17 cellular contexts compared by ENCODE assay signal in genomic region chr5:176183321-176184074, GRCh38. TPM values are rescaled to one million over a fixed set of nuclear protein-coding genes. Genes with fewer than 3 reads are reported as not detected.
DNase-seq lines count a peak whose midpoint lies in the region; ATAC-seq and TF ChIP-seq lines count a peak whose summit lies in the region.
"Had no signal": no experiment of that assay in that cellular context is flagged by ENCODE, and none has a peak within 500 bp of the region (broad histone marks: within the 10 kb centered on the region; RNA-seq: fewer than 3 reads in every experiment).

No MANE protein-coding gene starts in this region.

- intact Hi-C loops in prostate gland (cut with DNase I), result no loop called here

- CTCF ChIA-PET in activated CD8-positive, alpha-beta memory T cell treated with anti-CD3 and anti-CD28 coated beads, Interleukin-2, amount 10 ng/mL, durations not matched to agents 7 days and 5 days (lab: Charles Lee), result no interaction called here

- H3K27me3 ChIP-seq in prostate gland (replicated peaks; ENCODE audit: insufficient read depth), result peaks cover 3% of the 10 kb centered on the region

- no peak for TF ChIP-seq POLR2A in prostate gland (IDR thresholded peaks at IDR 0.05)

- H3K27ac ChIP-seq in prostate gland, result no peak overlapping the region
- H3K27ac ChIP-seq: lower lobe of right lung had no signal

- peak; percentile 7 for DNase-seq in activated CD8-positive, alpha-beta memory T cell treated with anti-CD3 and anti-CD28 coated beads, Interleukin-2, amount 10 ng/mL, durations not matched to agents 7 days and 5 days
- no peak for DNase-seq in activated CD8-positive, alpha-beta memory T cell treated with anti-CD3 and anti-CD28 coated beads, Interleukin-2, amount 50 U/mL, for 48 hours
- peak; percentile 72 for DNase-seq in NCI-H2107 treated with DMSO at 0.1 percent for 48 hours (lab: John Stamatoyannopoulos, UW; ENCODE audit: unreplicated experiment)
- peak; percentile 75 for DNase-seq in SHP77 (lab: John Stamatoyannopoulos, UW)
- no peak for DNase-seq in stimulated activated effector memory CD8-positive, alpha-beta T cell treated with anti-CD3 and anti-CD28 coated beads, Interleukin-12 subunit alpha, Interleukin-12 subunit beta, amount 100 ng/mL, for 72 hours (ENCODE audit: low spot score in 2 of 2)
- no peak for DNase-seq in SW480 (ENCODE audit: low spot score)
- DNase-seq in prostate gland (ENCODE audit: low spot score), result no peak
- no peak for DNase-seq in left lobe of liver (ENCODE audit: low spot score)
- DNase-seq: 8988T; activated naive CD4-positive, alpha-beta T cell; CD4-positive, alpha-beta T cell; KG1; lower lobe of right lung; NK-92 treated with Interleukin-12 subunit alpha and Interleukin-12 subunit beta, amount 100 ng/mL, for 24 hours; SIG-M5 had no signal

- no peaks in the 10 kb centered on the region for H3K4me1 ChIP-seq in prostate gland (replicated peaks)
- H3K4me1 ChIP-seq: lower lobe of right lung had no signal

- ATAC-seq in activated CD8-positive, alpha-beta memory T cell treated with anti-CD3 and anti-CD28 coated beads, Interleukin-2, amount 10 ng/mL, durations not matched to agents 7 days and 5 days, result no peak
- peak; percentile 28 for ATAC-seq in stimulated activated effector memory CD8-positive, alpha-beta T cell treated with anti-CD3 and anti-CD28 coated beads, Interleukin-12 subunit alpha, Interleukin-12 subunit beta, amount 100 ng/mL, for 72 hours
- ATAC-seq in left lobe of liver, result no peak
- ATAC-seq: lower lobe of right lung had no signal

- no peaks in the 10 kb centered on the region for H3K4me1 Mint-ChIP-seq in activated CD8-positive, alpha-beta memory T cell treated with anti-CD3 and anti-CD28 coated beads, Interleukin-2, amount 10 ng/mL, durations not matched to agents 7 days and 5 days
- no peaks in the 10 kb centered on the region for H3K4me1 Mint-ChIP-seq in stimulated activated effector memory CD8-positive, alpha-beta T cell treated with anti-CD3 and anti-CD28 coated beads, Interleukin-12 subunit alpha, Interleukin-12 subunit beta, amount 100 ng/mL, for 72 hours

- no peak overlapping the region for H3K27ac Mint-ChIP-seq in activated CD8-positive, alpha-beta memory T cell treated with anti-CD3 and anti-CD28 coated beads, Interleukin-2, amount 10 ng/mL, durations not matched to agents 7 days and 5 days
- no peak overlapping the region for H3K27ac Mint-ChIP-seq in stimulated activated effector memory CD8-positive, alpha-beta T cell treated with anti-CD3 and anti-CD28 coated beads, Interleukin-12 subunit alpha, Interleukin-12 subunit beta, amount 100 ng/mL, for 72 hours
- H3K27ac Mint-ChIP-seq: CD4-positive, alpha-beta T cell; stimulated activated naive CD8-positive, alpha-beta T cell treated with anti-CD3 and anti-CD28 coated beads, Interleukin-15, Interleukin-2, amounts not matched to agents 100 ng/mL and 50 ng/mL, for 24 hours had no signal

- no peak overlapping the region for H3K4me3 Mint-ChIP-seq in activated CD8-positive, alpha-beta memory T cell treated with anti-CD3 and anti-CD28 coated beads, Interleukin-2, amount 10 ng/mL, durations not matched to agents 7 days and 5 days
- no peak overlapping the region for H3K4me3 Mint-ChIP-seq in stimulated activated effector memory CD8-positive, alpha-beta T cell treated with anti-CD3 and anti-CD28 coated beads, Interleukin-12 subunit alpha, Interleukin-12 subunit beta, amount 100 ng/mL, for 72 hours
- H3K4me3 Mint-ChIP-seq: CD4-positive, alpha-beta T cell; nephron; stimulated activated naive CD8-positive, alpha-beta T cell treated with anti-CD3 and anti-CD28 coated beads, Interleukin-15, Interleukin-2, amounts not matched to agents 100 ng/mL and 50 ng/mL, for 24 hours had no signal

- WGBS in prostate gland, result 73% methylated on average over 16 of the region's 16 CpGs

- no peaks in the 10 kb centered on the region for H3K9me3 ChIP-seq in prostate gland
- H3K9me3 ChIP-seq: lower lobe of right lung had no signal

- peaks cover 44% of the 10 kb centered on the region for H3K27me3 Mint-ChIP-seq in activated CD8-positive, alpha-beta memory T cell treated with anti-CD3 and anti-CD28 coated beads, Interleukin-2, amount 10 ng/mL, durations not matched to agents 7 days and 5 days

- no peak overlapping the region for H3K4me3 ChIP-seq in prostate gland
- H3K4me3 ChIP-seq: lower lobe of right lung had no signal

- no peaks in the 10 kb centered on the region for H3K9me3 Mint-ChIP-seq in activated CD8-positive, alpha-beta memory T cell treated with anti-CD3 and anti-CD28 coated beads, Interleukin-2, amount 10 ng/mL, durations not matched to agents 7 days and 5 days (ENCODE audit: low read depth)
- peaks cover 4% of the 10 kb centered on the region for H3K9me3 Mint-ChIP-seq in stimulated activated effector memory CD8-positive, alpha-beta T cell treated with anti-CD3 and anti-CD28 coated beads, Interleukin-12 subunit alpha, Interleukin-12 subunit beta, amount 100 ng/mL, for 72 hours
- H3K9me3 Mint-ChIP-seq: nephron had no signal

- H3K36me3 ChIP-seq in prostate gland, result no peaks in the 10 kb centered on the region
- H3K36me3 ChIP-seq: lower lobe of right lung had no signal

- H3K36me3 Mint-ChIP-seq in activated CD8-positive, alpha-beta memory T cell treated with anti-CD3 and anti-CD28 coated beads, Interleukin-2, amount 10 ng/mL, durations not matched to agents 7 days and 5 days, result no peaks in the 10 kb centered on the region
- no peaks in the 10 kb centered on the region for H3K36me3 Mint-ChIP-seq in stimulated activated effector memory CD8-positive, alpha-beta T cell treated with anti-CD3 and anti-CD28 coated beads, Interleukin-12 subunit alpha, Interleukin-12 subunit beta, amount 100 ng/mL, for 72 hours

- TF ChIP-seq CTCF in prostate gland (IDR thresholded peaks at IDR 0.05), result no peak

RNA-seq across cellular contexts. Expression of gene SIMC1, which starts 54.7 kb away (rescaled TPM):
- 10 to 100 TPM; 24.6 to 36.9 TPM for total RNA-seq in activated CD8-positive, alpha-beta memory T cell treated with anti-CD3 and anti-CD28 coated beads, Interleukin-2, amount 10 ng/mL, durations not matched to agents 7 days and 5 days
- total RNA-seq in prostate gland (10 to 100 TPM; 15.9 to 57.9 TPM), left lobe of liver (11.7 TPM)

Comparison
In these comparisons a context has a peak if more than half of its experiments do, and no peak if none do; other contexts are left out.
1. DNase-seq: peak in activated CD8-positive, alpha-beta memory T cell treated with anti-CD3 and anti-CD28 coated beads, Interleukin-2, amount 10 ng/mL, durations not matched to agents 7 days and 5 days (single experiment), NCI-H2107 treated with DMSO at 0.1 percent for 48 hours (single experiment) and SHP77 (2 of 2); none in activated CD8-positive, alpha-beta memory T cell treated with anti-CD3 and anti-CD28 coated beads, Interleukin-2, amount 50 U/mL, for 48 hours (single experiment), stimulated activated effector memory CD8-positive, alpha-beta T cell treated with anti-CD3 and anti-CD28 coated beads, Interleukin-12 subunit alpha, Interleukin-12 subunit beta, amount 100 ng/mL, for 72 hours (0 of 2), SW480 (single experiment), prostate gland (single experiment) and left lobe of liver (single experiment).